Comparison of ENCODE assay signal across 9 cellular contexts in genomic region chr3:132034486-132035464, GRCh38. TPM values are rescaled to one million over a fixed set of nuclear protein-coding genes. Genes with fewer than 3 reads are reported as not detected.
A peak's percentile ranks its signal among the peaks of the same experiment; 100 is the strongest.
DNase-seq lines count a peak whose midpoint lies in the region; ATAC-seq and TF ChIP-seq lines count a peak whose summit lies in the region.
"Had no signal": no experiment of that assay in that cellular context is flagged by ENCODE, and none has a peak within 500 bp of the region (broad histone marks: within the 10 kb centered on the region; RNA-seq: fewer than 3 reads in every experiment).

Gene CPNE4, minus strand, starts transcription at chr3:132035014.

- H3K4me1 Mint-ChIP-seq in activated T-cell treated with anti-CD3 and anti-CD28 coated beads, Interleukin-2, amount 50 U/mL, for 72 hours (ENCODE audit: low read depth) = peaks cover 8% of the 10 kb centered on the region
- H3K4me1 Mint-ChIP-seq in natural killer cell = peaks cover 0 to 6% of the 10 kb centered on the region in 2 donors

- H3K36me3 ChIP-seq in KMS-11 (ENCODE audit: insufficient read depth) = no peaks in the 10 kb centered on the region
- H3K36me3 ChIP-seq in stomach = no peaks in the 10 kb centered on the region

- WGBS in stomach, 5 donors = 7 to 19% (median 16%) methylated on average over 49 of the region's 49 CpGs

- H4K20me1 ChIP-seq in KMS-11 (ENCODE audit: insufficient read depth) = no peaks in the 10 kb centered on the region

- peak within 1 kb of the TSS; percentile 82 for H3K4me2 ChIP-seq in KMS-11

- intact Hi-C loops in natural killer cell (cut with micrococcal nuclease) (loop anchor here (10.0 kb wide), 1 partner anchor 980 kb away; no protein-coding TSS in a partner anchor), stomach (cut with DNase I; ENCODE audit: low total_unique reads) (loop anchor here (10.0 kb wide), 1 partner anchor 240 kb away; no protein-coding TSS in a partner anchor)

- no peaks in the 10 kb centered on the region for H3K79me2 ChIP-seq in KMS-11 (ENCODE audit: insufficient read depth, low read depth)

- peak; percentile 83 for DNase-seq in COR-L47 (lab: John Stamatoyannopoulos, UW)
- DNase-seq in OCI-M1 (lab: John Stamatoyannopoulos, UW) = peak; percentile 93
- DNase-seq in activated T-cell treated with anti-CD3 and anti-CD28 coated beads, Interleukin-2, amount 50 U/mL, for 72 hours = peak; percentile 80 to 90
- peak; percentile 68 for DNase-seq in fibroblast of peridontal ligament (ENCODE audit: extremely low read depth)
- DNase-seq in natural killer cell = peak; percentile 30
- peak; percentile 63 for DNase-seq in stomach

- H3K4me1 ChIP-seq in KMS-11 (ENCODE audit: low read depth, poor library complexity, severe bottlenecking) (no peaks in the 10 kb centered on the region), stomach (peaks cover 0 to 13% (median 9%) of the 10 kb centered on the region in 4 donors)

- no peaks in the 10 kb centered on the region for H3K9me3 ChIP-seq in stomach

- TF ChIP-seq EP300 in stomach (IDR thresholded peaks at IDR 0.05) = no peak

- ATAC-seq in GM21528 (IDR thresholded peaks at IDR 0.05; ENCODE audit: low FRiP score, unreplicated experiment) (peak; percentile 85), natural killer cell (peak; percentile 63 to 82 (median 82))
- ATAC-seq in activated T-cell treated with anti-CD3 and anti-CD28 coated beads, Interleukin-2, amount 50 U/mL, for 72 hours (replicated peaks in 1 of 2) = peak; percentile 94 to 97

- no peak within 1 kb of the TSS for H3K9ac ChIP-seq in KMS-11

- H3K36me3 Mint-ChIP-seq in activated T-cell treated with anti-CD3 and anti-CD28 coated beads, Interleukin-2, amount 50 U/mL, for 72 hours (ENCODE audit: insufficient read depth in 2 of 2) = peaks cover 0 to 4% of the 10 kb centered on the region in 2 donors
- H3K36me3 Mint-ChIP-seq in natural killer cell = no peaks in the 10 kb centered on the region

- TF ChIP-seq CTCF in KMS-11 (conservative IDR thresholded peaks at IDR 0.05; ENCODE audit: low read depth, low read length) (peak; percentile 89), natural killer cell (IDR thresholded peaks at IDR 0.05) (no peak), stomach (IDR thresholded peaks at IDR 0.05) (peak in 3 of 7 experiments; percentile 7 to 40 (median 21))

- peak within 1 kb of the TSS; percentile 86 for H2AFZ ChIP-seq in KMS-11 (ENCODE audit: low read depth)

- peak within 1 kb of the TSS; percentile 60 to 66 for H3K4me3 Mint-ChIP-seq in activated T-cell treated with anti-CD3 and anti-CD28 coated beads, Interleukin-2, amount 50 U/mL, for 72 hours
- no peak within 1 kb of the TSS for H3K4me3 Mint-ChIP-seq in natural killer cell

- H3K27me3 Mint-ChIP-seq in activated T-cell treated with anti-CD3 and anti-CD28 coated beads, Interleukin-2, amount 50 U/mL, for 72 hours (ENCODE audit: low read depth) = peaks cover 63% of the 10 kb centered on the region
- H3K27me3 Mint-ChIP-seq in natural killer cell (ENCODE audit: low read depth in 2 of 2) = peaks cover 32 to 56% of the 10 kb centered on the region in 2 donors

- H3K9me3 Mint-ChIP-seq in activated T-cell treated with anti-CD3 and anti-CD28 coated beads, Interleukin-2, amount 50 U/mL, for 72 hours = no peaks in the 10 kb centered on the region
- H3K9me3 Mint-ChIP-seq in natural killer cell = peaks cover 0 to 3% of the 10 kb centered on the region in 2 donors

- H3K4me3 ChIP-seq in KMS-11 (IDR thresholded peaks at IDR 0.05; ENCODE audit: insufficient read depth, low read depth, low read length) (peak within 1 kb of the TSS; percentile 52), stomach (peak within 1 kb of the TSS in 1 of 4 donors; percentile 20)

- TF ChIP-seq POLR2A in stomach (IDR thresholded peaks at IDR 0.05) = no peak

- no peak within 1 kb of the TSS for H3K27ac Mint-ChIP-seq in activated T-cell treated with anti-CD3 and anti-CD28 coated beads, Interleukin-2, amount 50 U/mL, for 72 hours
- no peak within 1 kb of the TSS for H3K27ac Mint-ChIP-seq in natural killer cell

- H3K27me3 ChIP-seq in KMS-11 (ENCODE audit: insufficient read depth, low read depth) (no peaks in the 10 kb centered on the region), stomach (peaks cover 7 to 67% (median 18%) of the 10 kb centered on the region in 3 donors)

- H3K27ac ChIP-seq in KMS-11 (no peak within 1 kb of the TSS), stomach (no peak within 1 kb of the TSS)

RNA-seq across cellular contexts. Expression of gene CPNE4, which starts in this region (rescaled TPM):
- under 1 TPM; 0.17 to 0.65 TPM for total RNA-seq in activated T-cell treated with anti-CD3 and anti-CD28 coated beads, Interleukin-2, amount 50 U/mL, for 72 hours
- total RNA-seq in natural killer cell = not detected
- 1 to 10 TPM; 1.6 to 8.9 (median 3.5) TPM for total RNA-seq in stomach
- under 1 TPM; 0.15 to 0.30 (median 0.25) TPM for polyA plus RNA-seq in stomach
- total RNA-seq: activated CD8-positive, alpha-beta memory T cell treated with anti-CD3 and anti-CD28 coated beads for 36 hours had no signal

Comparison
In these comparisons a context has a peak if more than half of its experiments do, and no peak if none do; other contexts are left out.
1. Peak in DNase-seq and ATAC-seq in activated T-cell treated with anti-CD3 and anti-CD28 coated beads, Interleukin-2, amount 50 U/mL, for 72 hours; RNA of the gene not detected or under 1 TPM.
2. Peak in DNase-seq and ATAC-seq in natural killer cell; RNA of the gene not detected or under 1 TPM.
3. DNase-seq: peak in every context shown above with its lines; median percentile 93 in OCI-M1; 85 in activated T-cell treated with anti-CD3 and anti-CD28 coated beads, Interleukin-2, amount 50 U/mL, for 72 hours; 83 in COR-L47; 68 in fibroblast of peridontal ligament; 63 in stomach; 30 in natural killer cell.